In the genomic region with DNA sequence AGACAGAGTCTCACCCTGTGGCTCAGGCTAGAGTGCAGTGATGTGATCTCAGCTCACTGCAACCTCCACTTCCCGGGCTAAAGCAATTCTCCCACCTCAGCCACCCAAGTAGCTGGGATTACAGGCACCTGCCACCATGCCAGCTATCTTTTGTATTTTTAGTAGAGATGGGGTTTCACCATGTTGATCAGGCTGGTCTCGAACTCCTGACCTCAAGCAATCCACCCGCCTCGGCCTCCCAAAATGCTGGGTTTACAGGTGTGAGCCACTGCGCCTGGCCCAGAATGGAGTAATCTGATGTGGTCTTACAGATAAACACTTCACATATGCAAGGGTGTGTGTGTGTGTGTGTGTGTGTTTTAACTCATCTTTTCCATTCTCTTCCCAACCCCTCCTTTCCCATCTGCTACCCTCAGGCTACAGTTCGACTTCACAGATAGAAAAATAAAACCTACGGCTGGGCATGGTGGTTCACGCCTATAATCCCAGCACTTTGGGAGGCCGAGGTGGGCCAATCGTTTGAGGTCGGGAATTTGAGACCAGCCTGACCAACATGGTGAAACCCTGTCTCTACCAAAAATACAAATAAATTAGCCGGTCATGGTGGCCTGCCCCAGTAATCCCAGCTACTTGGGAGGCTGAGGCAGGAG, we compare ENCODE assay signal across 7 cellular contexts.
DNase-seq lines count a peak whose midpoint lies in the region; ATAC-seq, FAIRE-seq and TF ChIP-seq lines count a peak whose summit lies in the region.
"Not testable (repeated sequence)": the region's sequence is repeated elsewhere in the genome, so short reads cannot be mapped to it uniquely, and the experiment has no call there.

No MANE protein-coding gene starts in this region.

- TF ChIP-seq POLR2A in HCT116 (IDR thresholded peaks at IDR 0.05; ENCODE audit: borderline replicate concordance, extremely low read depth, insufficient read depth, insufficient read length); H1 (IDR thresholded peaks at IDR 0.05; ENCODE audit: control extremely low read depth in 1 of 2, low read depth in 2 of 2, low read length in 2 of 2); transverse colon (IDR thresholded peaks at IDR 0.05): not testable (repeated sequence)

- peak overlapping the region; percentile 91 for H3K18ac ChIP-seq in H1 (ENCODE audit: extremely low read depth, low read length)

- FAIRE-seq in H1 (lab: Jason Lieb, UNC) = not testable (repeated sequence)

- H4K91ac ChIP-seq in H1 (replicated peaks; ENCODE audit: insufficient read length, low read length) = peak overlapping the region; percentile 94

- TF ChIP-seq EP300 in H1 (IDR thresholded peaks at IDR 0.05; ENCODE audit: borderline replicate concordance in 1 of 2, low read depth in 2 of 2, low read length in 2 of 2); transverse colon (IDR thresholded peaks at IDR 0.05; ENCODE audit: low read depth): not testable (repeated sequence)

- peaks cover 12 to 38% (median 22%) of the 10 kb centered on the region in 4 donors for H3K4me1 Mint-ChIP-seq in CD4-positive, CD25-positive, alpha-beta regulatory T cell
- peaks cover 28% of the 10 kb centered on the region for H3K4me1 Mint-ChIP-seq in activated CD8-positive, alpha-beta T cell treated with anti-CD3 and anti-CD28 coated beads, Interleukin-2, amount 10 ng/mL, durations not matched to agents 7 days and 5 days (ENCODE audit: low read depth)
- peaks cover 17 to 18% of the 10 kb centered on the region in 2 donors for H3K4me1 Mint-ChIP-seq in natural killer cell

- 87% methylated on average over 12 of the region's 12 CpGs; no CpG with 5 or more reads in 1 of the 2 experiments for WGBS in H1 (ENCODE audit: extremely low coverage in 1 of 2, insufficient coverage in 1 of 2, insufficient read length in 1 of 2, insufficient replicate concordance in 2 of 2, low coverage in 1 of 2, low lambda C conversion rate in 2 of 2, missing lambda C conversion rate in 1 of 2), 2 experiments
- WGBS in transverse colon (ENCODE audit: low coverage in 1 of 2), 2 donors = 89 to 100% methylated on average over 3 to 12 of the region's 12 CpGs

- H3K56ac ChIP-seq in H1 (replicated peaks; ENCODE audit: insufficient read length, low read depth, low read length) = not testable (repeated sequence)

- peak overlapping the region in 2 of 3 donors; percentile 17 to 32 for H3K27ac Mint-ChIP-seq in CD4-positive, CD25-positive, alpha-beta regulatory T cell
- H3K27ac Mint-ChIP-seq in activated CD8-positive, alpha-beta T cell treated with anti-CD3 and anti-CD28 coated beads, Interleukin-2, amount 10 ng/mL, durations not matched to agents 7 days and 5 days = peak overlapping the region; percentile 44
- not testable (repeated sequence) for H3K27ac Mint-ChIP-seq in natural killer cell

- not testable (repeated sequence) for TF ChIP-seq RAD21 in HCT116 (IDR thresholded peaks at IDR 0.05; ENCODE audit: low read depth); H1 (IDR thresholded peaks at IDR 0.05 in 1 of 2, conservative IDR thresholded peaks at IDR 0.05 in 1 of 2; ENCODE audit: low read depth in 2 of 2, low read length in 2 of 2)

- H2BK5ac ChIP-seq in H1 (ENCODE audit: low read depth, low read length) = peak overlapping the region; percentile 97

- not testable (repeated sequence) for H2AFZ ChIP-seq in HCT116 (ENCODE audit: low read depth, low read length, poor library complexity, severe bottlenecking); H1 (ENCODE audit: low read length)

- H3K4me3 ChIP-seq in CD4-positive, CD25-positive, alpha-beta regulatory T cell (ENCODE audit: low read depth, low read length); HCT116 (replicated peaks in 1 of 2; ENCODE audit: low read depth in 1 of 2, low read length in 2 of 2); Panc1 (ENCODE audit: low read depth in 2 of 2, low read length in 2 of 2); H1 (ENCODE audit: extremely low read depth in 1 of 4, insufficient read depth in 2 of 4, low read depth in 3 of 4, low read length in 4 of 4); transverse colon: not testable (repeated sequence)

- not testable (repeated sequence) for H3K9me3 ChIP-seq in CD4-positive, CD25-positive, alpha-beta regulatory T cell (ENCODE audit: control insufficient read depth in 2 of 2, low read length in 2 of 2); HCT116 (ENCODE audit: control insufficient read depth in 1 of 2, insufficient read depth in 1 of 2, low read depth in 1 of 2, low read length in 2 of 2); Panc1 (ENCODE audit: control insufficient read depth, insufficient read depth, low read depth, low read length); H1 (ENCODE audit: insufficient read depth in 2 of 2, low read depth in 1 of 2, low read length in 1 of 2); transverse colon

- not testable (repeated sequence) for H3K23ac ChIP-seq in H1 (ENCODE audit: insufficient read length)

- H3K4me1 ChIP-seq in CD4-positive, CD25-positive, alpha-beta regulatory T cell (ENCODE audit: control insufficient read depth, insufficient read depth, low read length, poor library complexity, severe bottlenecking) = peaks cover 65% of the 10 kb centered on the region
- H3K4me1 ChIP-seq in HCT116 (ENCODE audit: control insufficient read depth in 1 of 2, insufficient read depth in 2 of 2, low read length in 2 of 2) (peaks cover 85 to 95% of the 10 kb centered on the region in 2 experiments), Panc1 (ENCODE audit: control insufficient read depth, insufficient read depth, low read length) (peaks cover 53% of the 10 kb centered on the region), H1 (replicated peaks in 1 of 4; ENCODE audit: control insufficient read depth in 3 of 4, insufficient read depth in 4 of 4, low read length in 3 of 4) (peaks cover 8 to 22% (median 16%) of the 10 kb centered on the region in 4 experiments; a peak in 5 of 7 replicates), transverse colon (peaks cover 17 to 57% (median 40%) of the 10 kb centered on the region in 4 donors)

- H3K9ac ChIP-seq in HCT116 (ENCODE audit: low read length) = peak overlapping the region; percentile 79
- H3K9ac ChIP-seq in H1 (replicated peaks in 1 of 4; ENCODE audit: extremely low read depth in 1 of 4, low read depth in 3 of 4, low read length in 3 of 4) = not testable (repeated sequence)

- H2AK5ac ChIP-seq in H1 (ENCODE audit: low read depth, low read length) = peak overlapping the region; percentile 76; the same call in 1 of the 2 replicates

- POLR2A ChIA-PET in HCT116 (lab: Charles Lee) (interaction anchor here (0.7 to 4.5 kb wide), 12 partner anchors 7 to 510 kb away, joined by 3 to 123 read pairs (median 16); no protein-coding TSS in a partner anchor), Panc1 (lab: Charles Lee) (interaction anchor here (1.1 to 3.2 kb wide), 3 partner anchors 52 to 142 kb away, joined by 3 to 20 read pairs (median 7); no protein-coding TSS in a partner anchor), H1 (lab: Charles Lee; ENCODE audit: partially characterized antibody) (interaction anchor here (1.2 to 4.0 kb wide), 11 partner anchors 11 to 158 kb away, joined by 3 to 68 read pairs (median 18); no protein-coding TSS in a partner anchor)
- POLR2A ChIA-PET in activated CD8-positive, alpha-beta T cell treated with anti-CD3 and anti-CD28 coated beads, Interleukin-2, amount 10 ng/mL, durations not matched to agents 7 days and 5 days (lab: Charles Lee) = not testable (repeated sequence)

- TF ChIP-seq CTCF in HCT116 (IDR thresholded peaks at IDR 0.05 in 2 of 3, conservative IDR thresholded peaks at IDR 0.05 in 1 of 3; ENCODE audit: borderline replicate concordance in 1 of 3, insufficient read depth in 1 of 3, low read depth in 2 of 3, low read length in 2 of 3); Panc1 (IDR thresholded peaks at IDR 0.05); H1 (IDR thresholded peaks at IDR 0.05; ENCODE audit: control extremely low read depth in 1 of 3, insufficient read depth in 1 of 3, low read depth in 1 of 3, low read length in 3 of 3); natural killer cell (IDR thresholded peaks at IDR 0.05); transverse colon (IDR thresholded peaks at IDR 0.05): not testable (repeated sequence)

- H3K36me3 Mint-ChIP-seq in CD4-positive, CD25-positive, alpha-beta regulatory T cell = peaks cover 15% of the 10 kb centered on the region
- peaks cover 21% of the 10 kb centered on the region for H3K36me3 Mint-ChIP-seq in activated CD8-positive, alpha-beta T cell treated with anti-CD3 and anti-CD28 coated beads, Interleukin-2, amount 10 ng/mL, durations not matched to agents 7 days and 5 days (ENCODE audit: low read depth)
- not testable (repeated sequence) for H3K36me3 Mint-ChIP-seq in natural killer cell

- H3K23me2 ChIP-seq in H1 (ENCODE audit: low read depth, low read length) = peaks cover 22% of the 10 kb centered on the region

- peak overlapping the region; percentile 94 for H3K4ac ChIP-seq in H1 (replicated peaks; ENCODE audit: insufficient read length, low read depth, low read length)

- H3K27ac ChIP-seq in CD4-positive, CD25-positive, alpha-beta regulatory T cell (ENCODE audit: insufficient read depth, low read length, poor library complexity, severe bottlenecking) = not testable (repeated sequence)
- peak overlapping the region; percentile 100 for H3K27ac ChIP-seq in HCT116 (ENCODE audit: low read depth, low read length)
- H3K27ac ChIP-seq in Panc1 (ENCODE audit: low read length) = peak overlapping the region; percentile 100
- peak overlapping the region; percentile 2; the same call in 1 of the 2 replicates for H3K27ac ChIP-seq in H1 (ENCODE audit: low read depth, low read length)
- H3K27ac ChIP-seq in transverse colon = peak overlapping the region in 3 of 4 donors; percentile 91 to 96 (median 95)

- peak overlapping the region; percentile 26 for H2BK120ac ChIP-seq in H1 (replicated peaks; ENCODE audit: low read depth, low read length)

- intact Hi-C loops in HCT116 (cut with micrococcal nuclease); Panc1 (cut with micrococcal nuclease; ENCODE audit: unreplicated experiment): not testable (repeated sequence)
- intact Hi-C loops in natural killer cell (cut with micrococcal nuclease) (loop anchor here (5.0 kb wide), 2 partner anchors 539 to 639 kb away; no protein-coding TSS in a partner anchor), transverse colon (cut with DNase I; ENCODE audit: low total_unique reads) (loop anchor here (5.0 kb wide), 1 partner anchor 744 kb away; no protein-coding TSS in a partner anchor)

- DNase-seq in CD4-positive, CD25-positive, alpha-beta regulatory T cell; HCT116 (ENCODE audit: low read depth, low spot score); Panc1 (ENCODE audit: low read depth, low spot score); activated CD8-positive, alpha-beta T cell treated with anti-CD3 and anti-CD28 coated beads, Interleukin-2, amount 10 ng/mL, durations not matched to agents 7 days and 5 days; H1 (ENCODE audit: low read depth in 1 of 2, low spot score in 2 of 2); natural killer cell; transverse colon: not testable (repeated sequence)

- H4K20me1 ChIP-seq in HCT116 (ENCODE audit: insufficient read depth); H1 (replicated peaks in 1 of 2; ENCODE audit: control insufficient read depth in 1 of 2, insufficient read depth in 2 of 2, low read length in 2 of 2): not testable (repeated sequence)

- peak overlapping the region in 1 of 4 donors; percentile 9 for H3K4me3 Mint-ChIP-seq in CD4-positive, CD25-positive, alpha-beta regulatory T cell
- H3K4me3 Mint-ChIP-seq in activated CD8-positive, alpha-beta T cell treated with anti-CD3 and anti-CD28 coated beads, Interleukin-2, amount 10 ng/mL, durations not matched to agents 7 days and 5 days = not testable (repeated sequence)
- H3K4me3 Mint-ChIP-seq in natural killer cell = peak overlapping the region; percentile 28

- not testable (repeated sequence) for H3K14ac ChIP-seq in H1 (ENCODE audit: insufficient read length)

- H3K27me3 ChIP-seq in CD4-positive, CD25-positive, alpha-beta regulatory T cell (ENCODE audit: control insufficient read depth, insufficient read depth, low read length); HCT116 (ENCODE audit: insufficient read depth, low read length); Panc1 (ENCODE audit: control insufficient read depth, insufficient read depth, low read length); H1 (replicated peaks in 1 of 4; ENCODE audit: control insufficient read depth in 3 of 4, extremely low read depth in 1 of 4, insufficient read depth in 3 of 4, low read length in 3 of 4); transverse colon: not testable (repeated sequence)

- H3K79me2 ChIP-seq in HCT116 (ENCODE audit: insufficient read depth, low read length) = peaks cover 67% of the 10 kb centered on the region
- H3K79me2 ChIP-seq in H1 (ENCODE audit: control insufficient read depth in 1 of 2, insufficient read depth in 2 of 2, low read length in 2 of 2) = peaks cover 4 to 24% of the 10 kb centered on the region in 2 experiments; a peak in 3 of 4 replicates

- peak overlapping the region; percentile 13; the same call in 1 of the 2 replicates for H2BK12ac ChIP-seq in H1 (ENCODE audit: low read depth, low read length)

- peak overlapping the region; percentile 34 for H4K5ac ChIP-seq in H1 (ENCODE audit: insufficient read length, low read depth, low read length)

- H3K79me1 ChIP-seq in H1 (ENCODE audit: low read depth, low read length) = not testable (repeated sequence)

- RAD21 ChIA-PET in HCT116 (lab: Charles Lee; ENCODE audit: low non-redundant PET in 1 of 2, low total read pairs in 2 of 2, uncharacterized antibody in 2 of 2, unreplicated experiment in 2 of 2) = interaction anchor here in 1 of 2 experiments (2.0 kb wide), 1 partner anchor 65 kb away, joined by 8 read pairs; no protein-coding TSS in a partner anchor

- H2BK20ac ChIP-seq in H1 (ENCODE audit: low read length) = peak overlapping the region; percentile 24; the same call in 1 of the 2 replicates

- H4K8ac ChIP-seq in H1 (ENCODE audit: extremely low read depth, insufficient read depth, low read length) = not testable (repeated sequence)

- not testable (repeated sequence) for ATAC-seq in CD4-positive, CD25-positive, alpha-beta regulatory T cell (ENCODE audit: low read depth in 2 of 2); HCT116; Panc1; activated CD8-positive, alpha-beta T cell treated with anti-CD3 and anti-CD28 coated beads, Interleukin-2, amount 10 ng/mL, durations not matched to agents 7 days and 5 days; natural killer cell

- CTCF ChIA-PET in HCT116 (lab: Charles Lee) = interaction anchor here (1.3 to 3.9 kb wide), 2 partner anchors 15 to 64 kb away, joined by 5 to 33 read pairs; no protein-coding TSS in a partner anchor
- CTCF ChIA-PET in Panc1 (lab: Charles Lee) = not testable (repeated sequence)
- CTCF ChIA-PET in activated CD8-positive, alpha-beta T cell treated with anti-CD3 and anti-CD28 coated beads, Interleukin-2, amount 10 ng/mL, durations not matched to agents 7 days and 5 days (lab: Charles Lee) = interaction anchor here (0.9 to 2.9 kb wide), 3 partner anchors 7 to 147 kb away, joined by 3 to 66 read pairs (median 3); no protein-coding TSS in a partner anchor
- CTCF ChIA-PET in H1 (lab: Charles Lee; ENCODE audit: partially characterized antibody) = interaction anchor here (0.7 to 5.6 kb wide), 6 partner anchors 12 to 150 kb away, joined by 3 to 48 read pairs (median 8); no protein-coding TSS in a partner anchor

- H2BK15ac ChIP-seq in H1 (ENCODE audit: low read length) = not testable (repeated sequence)

- in situ Hi-C loops in Panc1 (cut with HindIII; ENCODE audit: low pct_unique_long_range_greater_than_20kb, low sequenced_read_pairs) = not testable (repeated sequence)
- in situ Hi-C loops in transverse colon (cut with MboI; ENCODE audit: low pct_ligation_motif_present in 1 of 4, low pct_unique_long_range_greater_than_20kb in 1 of 4, low sequenced_read_pairs in 3 of 4) = loop anchor here in 1 of 4 donors (5.0 kb wide), 1 partner anchor 149 kb away; a partner anchor contains a TSS

- H3K9me3 Mint-ChIP-seq in CD4-positive, CD25-positive, alpha-beta regulatory T cell; activated CD8-positive, alpha-beta T cell treated with anti-CD3 and anti-CD28 coated beads, Interleukin-2, amount 10 ng/mL, durations not matched to agents 7 days and 5 days (ENCODE audit: insufficient read depth); natural killer cell: not testable (repeated sequence)

- not testable (repeated sequence) for BruUV-seq in HCT116 (replicated peaks; lab: Mats Ljungman, UMichigan); Panc1 (replicated peaks; lab: Mats Ljungman, UMichigan)

- H3K27me3 Mint-ChIP-seq in CD4-positive, CD25-positive, alpha-beta regulatory T cell; activated CD8-positive, alpha-beta T cell treated with anti-CD3 and anti-CD28 coated beads, Interleukin-2, amount 10 ng/mL, durations not matched to agents 7 days and 5 days (ENCODE audit: low read depth); natural killer cell (ENCODE audit: low read depth in 2 of 2): not testable (repeated sequence)

- H3K4me2 ChIP-seq in HCT116 (ENCODE audit: low read length) = peak overlapping the region; percentile 78; the same call in 1 of the 2 replicates
- not testable (repeated sequence) for H3K4me2 ChIP-seq in H1 (ENCODE audit: insufficient read depth in 1 of 2, low read depth in 2 of 2, low read length in 2 of 2)

- not testable (repeated sequence) for H3K36me3 ChIP-seq in CD4-positive, CD25-positive, alpha-beta regulatory T cell (ENCODE audit: control insufficient read depth, insufficient read depth, low read length); Panc1 (ENCODE audit: control insufficient read depth, insufficient read depth, low read length); H1 (ENCODE audit: control insufficient read depth in 2 of 4, insufficient read depth in 4 of 4, low read length in 3 of 4); transverse colon
- peaks cover 0 to 14% of the 10 kb centered on the region in 2 experiments; a peak in 1 of 4 replicates for H3K36me3 ChIP-seq in HCT116 (ENCODE audit: control insufficient read depth in 1 of 2, insufficient read depth in 2 of 2, low read length in 2 of 2)

- not testable (repeated sequence) for H3K9me2 ChIP-seq in HCT116 (ENCODE audit: insufficient read depth)
